8 cellular contexts compared by ENCODE assay signal in the genomic region with DNA sequence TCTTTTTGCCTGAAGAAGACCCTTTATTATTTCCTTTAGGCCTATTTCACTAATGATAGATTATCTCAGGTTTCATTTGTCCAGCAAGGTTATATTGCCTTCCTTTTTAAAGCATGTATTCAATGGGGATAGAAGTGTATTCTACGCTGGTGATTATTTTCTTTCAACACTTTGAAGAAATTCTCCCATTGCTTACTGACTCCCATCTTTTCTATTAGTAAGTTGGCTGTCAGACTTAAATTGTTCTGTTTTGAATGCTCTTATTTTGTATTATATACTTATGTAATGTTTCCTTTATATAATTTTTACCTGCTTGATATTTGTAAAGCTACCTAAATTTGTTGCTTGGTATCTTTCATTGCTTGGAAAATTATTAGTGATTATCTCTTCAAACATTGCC.
"Had no signal": no experiment of that assay in that cellular context is flagged by ENCODE, and none has a peak within 500 bp of the region (broad histone marks: within the 10 kb centered on the region; RNA-seq: fewer than 3 reads in every experiment).

No MANE protein-coding gene starts in this region.

- H3K4me3 Mint-ChIP-seq: GM23338, H9, HFFc6 had no signal

- H3K27ac Mint-ChIP-seq: GM23338, H9, HFFc6 had no signal

- H3K4me1 Mint-ChIP-seq: GM23338 had no signal

- ATAC-seq: GM23338, K562 had no signal

- DNase-seq: H9, HCEC 1CT, HFFc6, IMR-90, KG1 had no signal

- H3K27ac ChIP-seq: HL-60 had no signal

- H3K4me3 ChIP-seq: GM23338, K562 had no signal
